ENCODE assay signal across 24 cellular contexts in the genomic region with DNA sequence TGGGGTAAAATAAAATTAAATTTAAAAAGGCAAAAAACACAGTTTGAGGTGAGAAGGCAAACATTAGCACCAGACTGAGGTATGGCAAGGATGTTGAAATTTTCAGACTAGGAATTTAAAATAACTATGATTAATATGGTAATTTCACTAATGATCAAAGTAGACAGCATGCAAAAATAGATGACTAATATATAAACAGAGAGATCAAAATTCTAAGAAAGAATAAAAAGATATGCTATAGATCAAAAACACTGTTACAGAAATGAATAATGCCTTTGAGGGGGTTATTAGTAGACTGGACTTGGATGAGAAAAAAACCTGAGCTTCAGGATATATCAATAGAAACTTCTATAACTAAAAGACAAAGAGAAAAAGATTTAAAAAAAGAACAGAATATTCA. TPM values are rescaled to one million over a fixed set of nuclear protein-coding genes. Genes with fewer than 3 reads are reported as not detected.
"Had no signal": no experiment of that assay in that cellular context is flagged by ENCODE, and none has a peak within 500 bp of the region (broad histone marks: within the 10 kb centered on the region; RNA-seq: fewer than 3 reads in every experiment).

No MANE protein-coding gene starts in this region.

- H3K36me3 ChIP-seq: colonic mucosa, esophagus muscularis mucosa, esophagus squamous epithelium, gastrocnemius medialis, heart left ventricle, heart right ventricle had no signal

- ATAC-seq: effector memory CD8-positive, alpha-beta T cell; esophagus mucosa; foreskin keratinocyte; gastrocnemius medialis; heart left ventricle; heart right ventricle had no signal

- H3K9me3 ChIP-seq: colonic mucosa, esophagus muscularis mucosa, esophagus squamous epithelium, gastrocnemius medialis, heart left ventricle, heart right ventricle had no signal

- H3K4me3 ChIP-seq: colonic mucosa, coronary artery, dorsolateral prefrontal cortex, esophagus muscularis mucosa, esophagus squamous epithelium, gastrocnemius medialis, heart left ventricle, heart right ventricle, hepatocyte had no signal

- DNase-seq: colonic mucosa; cortex of kidney; dermis blood vessel endothelial cell; dorsolateral prefrontal cortex; effector CD4-positive, alpha-beta T cell; effector CD8-positive, alpha-beta T cell; effector memory CD4-positive, alpha-beta T cell; effector memory CD8-positive, alpha-beta T cell; endodermal cell; erythroblast; esophagus squamous epithelium; foreskin fibroblast; foreskin melanocyte; gastrocnemius medialis; glutamatergic neuron; head of caudate nucleus; heart left ventricle; heart right ventricle had no signal

- H3K27me3 ChIP-seq: colonic mucosa, dorsolateral prefrontal cortex, esophagus muscularis mucosa, gastrocnemius medialis, heart left ventricle had no signal

- H3K4me1 ChIP-seq: colonic mucosa, esophagus squamous epithelium, foreskin keratinocyte, gastrocnemius medialis had no signal

- H3K27ac ChIP-seq: colonic mucosa, coronary artery, dorsolateral prefrontal cortex, epithelial cell of prostate, esophagus muscularis mucosa, esophagus squamous epithelium, foreskin keratinocyte, gastrocnemius medialis, heart left ventricle, heart right ventricle, hepatocyte had no signal

RNA-seq across cellular contexts. Expression of gene GALNT8, which starts 14.4 kb away (rescaled TPM):
- total RNA-seq: esophagus mucosa, foreskin keratinocyte had no signal
